ENCODE assay signal across 16 cellular contexts in the genomic region with DNA sequence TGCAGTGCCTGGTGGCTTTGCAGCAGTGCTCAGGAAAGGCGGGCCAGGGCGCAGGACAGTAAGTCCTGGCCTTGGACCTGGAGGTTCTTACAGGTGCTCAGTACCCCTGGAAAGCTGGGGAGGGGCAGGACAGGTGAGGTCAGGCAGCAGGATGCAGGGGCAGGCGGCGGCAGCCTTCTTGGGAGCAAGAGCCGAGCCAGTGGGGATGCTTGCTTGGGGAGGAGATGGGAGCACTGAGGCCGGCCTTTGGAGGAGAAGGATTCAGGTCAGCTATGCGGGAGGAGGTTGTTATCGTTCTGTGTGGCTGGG.
A peak's percentile ranks its signal among the peaks of the same experiment; 100 is the strongest.
DNase-seq lines count a peak whose midpoint lies in the region; ATAC-seq, FAIRE-seq and TF ChIP-seq lines count a peak whose summit lies in the region.
"Had no signal": no experiment of that assay in that cellular context is flagged by ENCODE, and none has a peak within 500 bp of the region (broad histone marks: within the 10 kb centered on the region; RNA-seq: fewer than 3 reads in every experiment).

No MANE protein-coding gene starts in this region.

- no peaks in the 10 kb centered on the region for H3K4me1 ChIP-seq in endodermal cell (ENCODE audit: control insufficient read depth, insufficient read depth, low read length)
- no peaks in the 10 kb centered on the region for H3K4me1 ChIP-seq in smooth muscle cell (ENCODE audit: low read depth)
- no peaks in the 10 kb centered on the region for H3K4me1 ChIP-seq in adrenal gland (replicated peaks in 1 of 2)
- H3K4me1 ChIP-seq in Karpas-422 (ENCODE audit: low read length): no peaks in the 10 kb centered on the region

- no peaks in the 10 kb centered on the region for H3K36me3 Mint-ChIP-seq in WTC11
- H3K36me3 Mint-ChIP-seq in endodermal cell (ENCODE audit: low read depth): peaks cover 12% of the 10 kb centered on the region
- H3K36me3 Mint-ChIP-seq in T-cell: no peaks in the 10 kb centered on the region

- H3K79me2 ChIP-seq in smooth muscle cell (ENCODE audit: low read depth) (peaks cover 50% of the 10 kb centered on the region), Karpas-422 (ENCODE audit: low read length) (no peaks in the 10 kb centered on the region)

- H3K36me3 ChIP-seq in endodermal cell (ENCODE audit: control insufficient read depth, insufficient read depth, low read length) (peaks cover 9% of the 10 kb centered on the region), smooth muscle cell (ENCODE audit: low read depth) (peaks cover 10% of the 10 kb centered on the region), adrenal gland (replicated peaks in 1 of 2) (no peaks in the 10 kb centered on the region), Karpas-422 (ENCODE audit: insufficient read depth, low read length) (no peaks in the 10 kb centered on the region)

- H3K27ac ChIP-seq in endodermal cell (ENCODE audit: low read depth, low read length): no peak overlapping the region
- peak overlapping the region; percentile 75 for H3K27ac ChIP-seq in smooth muscle cell (ENCODE audit: low read depth)
- no peak overlapping the region for H3K27ac ChIP-seq in adrenal gland
- H3K27ac ChIP-seq in Karpas-422 (ENCODE audit: low read length): no peak overlapping the region
- H3K27ac ChIP-seq: A549; BLaER1 treated with 17β-estradiol and CSF1 and Interleukin-3, amounts not matched to agents 10 nM and 100 nM had no signal

- H3K4me3 ChIP-seq in endodermal cell (ENCODE audit: low read length) (no peak overlapping the region), smooth muscle cell (no peak overlapping the region), adrenal gland (no peak overlapping the region), Karpas-422 (ENCODE audit: low read length) (no peak overlapping the region)
- H3K4me3 ChIP-seq: A549; BLaER1 treated with 17β-estradiol and CSF1 and Interleukin-3, amounts not matched to agents 10 nM and 100 nM had no signal

- no peak for FAIRE-seq in HTR-8/SVneo (lab: Jason Lieb, UNC)
- FAIRE-seq: A549, D721Med had no signal

- no peaks in the 10 kb centered on the region for H3K27me3 Mint-ChIP-seq in WTC11 (ENCODE audit: low read depth)
- no peaks in the 10 kb centered on the region for H3K27me3 Mint-ChIP-seq in endodermal cell (ENCODE audit: insufficient read depth)
- peaks cover 0 to 6% of the 10 kb centered on the region in 2 donors for H3K27me3 Mint-ChIP-seq in T-cell

- DNase-seq in WTC11 (ENCODE audit: low spot score): no peak
- DNase-seq in endodermal cell: no peak
- no peak for DNase-seq in smooth muscle cell (lab: John Stamatoyannopoulos, UW; ENCODE audit: unreplicated experiment)
- DNase-seq in adrenal gland: no peak
- DNase-seq in T-cell: no peak
- no peak for DNase-seq in HTR-8/SVneo (ENCODE audit: insufficient read length, low spot score)
- no peak for DNase-seq in Karpas-422
- DNase-seq: AML-193, KG1, MM.1S, NCI-H2029 treated with DMSO at 0.1 percent for 48 hours, SHP77 treated with DMSO at 0.1 percent for 48 hours had no signal

- H2AFZ ChIP-seq in smooth muscle cell (ENCODE audit: low read depth) (no peak overlapping the region), Karpas-422 (ENCODE audit: low read length) (no peak overlapping the region)

- H3F3A ChIP-seq in smooth muscle cell (ENCODE audit: low read depth): peaks cover 96% of the 10 kb centered on the region

- H3K9ac ChIP-seq in endodermal cell (ENCODE audit: extremely low read depth, low read length, poor library complexity, severe bottlenecking) (no peak overlapping the region), smooth muscle cell (ENCODE audit: low read depth) (no peak overlapping the region), Karpas-422 (ENCODE audit: low read length) (no peak overlapping the region)

- H3K4me1 Mint-ChIP-seq in WTC11: peaks cover 7% of the 10 kb centered on the region
- H3K4me1 Mint-ChIP-seq in endodermal cell: no peaks in the 10 kb centered on the region
- H3K4me1 Mint-ChIP-seq in T-cell: no peaks in the 10 kb centered on the region

- H3K9me2 ChIP-seq in Karpas-422 (replicated peaks; ENCODE audit: insufficient read depth, low read length): no peaks in the 10 kb centered on the region

- H3K9me3 Mint-ChIP-seq in WTC11: no peaks in the 10 kb centered on the region
- no peaks in the 10 kb centered on the region for H3K9me3 Mint-ChIP-seq in endodermal cell
- no peaks in the 10 kb centered on the region for H3K9me3 Mint-ChIP-seq in T-cell
- H3K9me3 Mint-ChIP-seq: CD4-positive, alpha-beta T cell had no signal

- peak overlapping the region; percentile 58; the same call in 1 of the 2 replicates for H3K27ac Mint-ChIP-seq in WTC11
- H3K27ac Mint-ChIP-seq in endodermal cell: peak overlapping the region; percentile 85
- no peak overlapping the region for H3K27ac Mint-ChIP-seq in T-cell
- H3K27ac Mint-ChIP-seq: CD4-positive, alpha-beta T cell had no signal

- H3K9me3 ChIP-seq in endodermal cell (ENCODE audit: control insufficient read depth, low read length) (peaks cover 2% of the 10 kb centered on the region), smooth muscle cell (replicated peaks; ENCODE audit: low read depth) (no peaks in the 10 kb centered on the region), adrenal gland (replicated peaks in 1 of 3) (no peaks in the 10 kb centered on the region), Karpas-422 (ENCODE audit: low read length) (no peaks in the 10 kb centered on the region)
- H3K9me3 ChIP-seq: A549 had no signal

- peaks cover 100% of the 10 kb centered on the region for H4K20me1 ChIP-seq in smooth muscle cell (ENCODE audit: low read depth)
- no peaks in the 10 kb centered on the region for H4K20me1 ChIP-seq in Karpas-422 (ENCODE audit: insufficient read depth, low read depth, low read length)

- H3K27me3 ChIP-seq in endodermal cell (ENCODE audit: control insufficient read depth, insufficient read depth, low read length, poor library complexity, severe bottlenecking) (no peaks in the 10 kb centered on the region), smooth muscle cell (ENCODE audit: low read depth) (no peaks in the 10 kb centered on the region), adrenal gland (no peaks in the 10 kb centered on the region), Karpas-422 (ENCODE audit: low read length) (no peaks in the 10 kb centered on the region)

- intact Hi-C loops in adrenal gland (cut with DNase I): loop anchor here (2.0 to 10.0 kb wide), 5 partner anchors 37 to 545 kb away; no protein-coding TSS in a partner anchor

- H3K4me3 Mint-ChIP-seq in WTC11 (no peak overlapping the region), endodermal cell (no peak overlapping the region), T-cell (no peak overlapping the region)
- H3K4me3 Mint-ChIP-seq: CD4-positive, alpha-beta T cell had no signal

- TF ChIP-seq POLR2A in adrenal gland (IDR thresholded peaks at IDR 0.05): no peak

- TF ChIP-seq CTCF in WTC11 (IDR thresholded peaks at IDR 0.05) (no peak), endodermal cell (conservative IDR thresholded peaks at IDR 0.05) (no peak), smooth muscle cell (IDR thresholded peaks at IDR 0.05; ENCODE audit: borderline replicate concordance, insufficient read depth, poor library complexity, severe bottlenecking) (no peak), adrenal gland (IDR thresholded peaks at IDR 0.05) (no peak)

- CTCF ChIA-PET in WTC11 (lab: Charles Lee) (interaction anchor here (0.9 to 2.7 kb wide), 18 partner anchors 12 to 293 kb away, joined by 3 to 33 read pairs (median 4); no protein-coding TSS in a partner anchor), T-cell (lab: Charles Lee) (interaction anchor here (1.0 kb wide), 2 partner anchors 290 kb away, joined by 4 read pairs; no protein-coding TSS in a partner anchor)

- POLR2A ChIA-PET in WTC11 (lab: Charles Lee) (no interaction called here), T-cell (lab: Charles Lee) (no interaction called here)

- ATAC-seq in WTC11 (no peak), T-cell (replicated peaks in 1 of 4) (no peak)

- H3K4me2 ChIP-seq in smooth muscle cell (no peak overlapping the region), Karpas-422 (ENCODE audit: low read depth, low read length, poor library complexity, severe bottlenecking) (no peak overlapping the region)
- H3K4me2 ChIP-seq: A549 had no signal

- WGBS in endodermal cell (ENCODE audit: insufficient coverage in 1 of 2, insufficient read length in 1 of 2), 2 experiments: 86 to 100% methylated on average over 4 to 8 of the region's 8 CpGs
- 91% methylated on average over 8 of the region's 8 CpGs for WGBS in smooth muscle cell (ENCODE audit: low lambda C conversion rate)
- WGBS in adrenal gland, 4 donors: 66 to 91% (median 83%) methylated on average over 6 to 8 of the region's 8 CpGs

TF ChIP-seq in WTC11, 78 proteins besides CTCF, POLR2A, EP300 and RAD21 (continues in another document):
- TF ChIP-seq ZNF263 (CRISPR knock-in tag; IDR thresholded peaks at IDR 0.05; ENCODE audit: low read depth) (no peak), PRRX2 (CRISPR knock-in tag; IDR thresholded peaks at IDR 0.05) (no peak), ZNF671 (CRISPR knock-in tag; IDR thresholded peaks at IDR 0.05) (no peak), SP1 (CRISPR knock-in tag; conservative IDR thresholded peaks at IDR 0.05) (no peak), ELF4 (CRISPR knock-in tag; IDR thresholded peaks at IDR 0.05; ENCODE audit: low read depth) (no peak), CBFB (CRISPR knock-in tag; IDR thresholded peaks at IDR 0.05; ENCODE audit: low read depth) (no peak), ZNF138 (CRISPR knock-in tag; conservative IDR thresholded peaks at IDR 0.05) (no peak), TEAD4 (CRISPR knock-in tag; IDR thresholded peaks at IDR 0.05) (no peak), ZBTB21 (CRISPR knock-in tag; IDR thresholded peaks at IDR 0.05; ENCODE audit: borderline replicate concordance) (no peak), IRF2 (CRISPR knock-in tag; IDR thresholded peaks at IDR 0.05; ENCODE audit: borderline replicate concordance, low read depth) (no peak), OVOL2 (CRISPR knock-in tag; IDR thresholded peaks at IDR 0.05; ENCODE audit: borderline replicate concordance) (no peak), EMX1 (CRISPR knock-in tag; IDR thresholded peaks at IDR 0.05) (no peak)
- TF ChIP-seq, protein P1, sequence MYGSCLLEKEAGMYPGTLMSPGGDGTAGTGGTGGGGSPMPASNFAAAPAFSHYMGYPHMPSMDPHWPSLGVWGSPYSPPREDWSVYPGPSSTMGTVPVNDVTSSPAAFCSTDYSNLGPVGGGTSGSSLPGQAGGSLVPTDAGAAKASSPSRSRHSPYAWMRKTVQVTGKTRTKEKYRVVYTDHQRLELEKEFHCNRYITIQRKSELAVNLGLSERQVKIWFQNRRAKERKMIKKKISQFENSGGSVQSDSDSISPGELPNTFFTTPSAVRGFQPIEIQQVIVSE (CRISPR knock-in tag; IDR thresholded peaks at IDR 0.05; ENCODE audit: borderline replicate concordance): no peak

Comparison
In these comparisons a context has a peak if more than half of its experiments do, and no peak if none do; other contexts are left out.
1. H3K27ac Mint-ChIP-seq: peak in WTC11 (single experiment) and endodermal cell (single experiment); none in T-cell (0 of 2).